Comparison of ENCODE assay signal across 10 cellular contexts in the genomic region with DNA sequence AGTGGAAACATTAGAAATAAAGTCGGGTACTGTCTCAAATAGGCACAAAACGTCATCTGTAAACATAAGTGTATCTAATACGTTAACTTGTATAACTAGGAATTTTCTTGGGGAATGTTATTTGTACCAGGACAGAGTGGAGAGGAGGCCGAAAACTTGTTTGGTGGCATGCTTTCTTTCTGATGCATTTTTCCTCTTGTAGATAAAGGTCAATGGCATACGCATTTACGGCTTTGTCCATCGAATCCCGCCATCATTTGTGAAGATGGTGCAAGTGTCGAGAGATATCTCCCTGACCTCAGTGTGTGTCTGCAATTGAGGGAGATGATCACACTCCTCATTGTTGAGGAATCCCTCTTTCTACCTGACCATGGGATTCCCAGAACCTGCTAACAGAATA. TPM values are rescaled to one million over a fixed set of nuclear protein-coding genes. Genes with fewer than 3 reads are reported as not detected.
"Had no signal": no experiment of that assay in that cellular context is flagged by ENCODE, and none has a peak within 500 bp of the region (broad histone marks: within the 10 kb centered on the region; RNA-seq: fewer than 3 reads in every experiment).

No MANE protein-coding gene starts in this region.

- H3K4me2 ChIP-seq: KMS-11 had no signal

- ATAC-seq: HepG2 had no signal

- H3K9ac ChIP-seq: KMS-11 had no signal

- FAIRE-seq: H54, HepG2 had no signal

- H3K27ac ChIP-seq: HL-60, KMS-11 had no signal

- DNase-seq: GOT3, H9, HCEC 1CT, Karpas-422 had no signal

RNA-seq across cellular contexts. Expression of gene LGALS13, which starts 4.7 kb away (rescaled TPM):
- total RNA-seq: H9, HepG2, HT1080 had no signal
- polyA plus RNA-seq: HepG2, IgD-negative memory B cell had no signal

RNA-seq across cellular contexts. Expression of gene LGALS16, which starts 48.7 kb away (rescaled TPM):
- total RNA-seq: H9, HepG2, HT1080 had no signal
- polyA plus RNA-seq: HepG2, IgD-negative memory B cell had no signal
